ENCODE assay signal across 15 cellular contexts in the genomic region with DNA sequence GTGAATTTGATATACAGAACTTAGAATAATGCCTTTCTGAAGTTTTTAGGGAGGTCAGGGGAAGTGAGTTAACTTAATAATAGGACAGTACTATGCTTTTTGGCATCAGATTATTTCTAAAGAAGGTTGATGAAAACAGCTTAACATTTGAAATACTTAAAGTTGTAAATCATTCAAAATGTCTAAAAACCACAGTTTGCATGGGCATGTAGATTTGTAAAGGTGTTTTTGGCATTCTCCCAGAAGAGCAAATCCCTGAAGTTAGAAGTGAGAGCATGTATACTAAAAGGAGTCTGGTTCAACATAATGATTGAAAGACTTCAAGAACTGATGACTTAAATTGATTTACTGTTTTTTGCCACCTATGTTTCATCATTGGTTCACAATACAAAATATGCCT.
A peak's percentile ranks its signal among the peaks of the same experiment; 100 is the strongest.
DNase-seq lines count a peak whose midpoint lies in the region; ATAC-seq and TF ChIP-seq lines count a peak whose summit lies in the region.
"Had no signal": no experiment of that assay in that cellular context is flagged by ENCODE, and none has a peak within 500 bp of the region (broad histone marks: within the 10 kb centered on the region; RNA-seq: fewer than 3 reads in every experiment).

No MANE protein-coding gene starts in this region.

- no peaks in the 10 kb centered on the region for H3K9me3 Mint-ChIP-seq in activated naive CD4-positive, alpha-beta T cell treated with anti-CD3 and anti-CD28 coated beads, Interleukin-2, amount 50 U/mL, for 24 hours
- no peaks in the 10 kb centered on the region for H3K9me3 Mint-ChIP-seq in effector memory CD8-positive, alpha-beta T cell
- H3K9me3 Mint-ChIP-seq in stimulated activated naive CD8-positive, alpha-beta T cell treated with anti-CD3 and anti-CD28 coated beads, Interleukin-15, amount 100 ng/mL, for 72 hours, result no peaks in the 10 kb centered on the region
- H3K9me3 Mint-ChIP-seq: nephron had no signal

- peaks cover 59% of the 10 kb centered on the region for H3K4me1 Mint-ChIP-seq in activated naive CD4-positive, alpha-beta T cell treated with anti-CD3 and anti-CD28 coated beads, Interleukin-2, amount 50 U/mL, for 24 hours
- H3K4me1 Mint-ChIP-seq in effector memory CD8-positive, alpha-beta T cell (ENCODE audit: low read depth in 2 of 2), result peaks cover 19 to 39% of the 10 kb centered on the region in 2 donors
- peaks cover 46% of the 10 kb centered on the region for H3K4me1 Mint-ChIP-seq in stimulated activated naive CD8-positive, alpha-beta T cell treated with anti-CD3 and anti-CD28 coated beads, Interleukin-15, amount 100 ng/mL, for 72 hours

- H3K27ac ChIP-seq in RWPE1, result peak overlapping the region; percentile 92
- H3K27ac ChIP-seq: lower lobe of right lung had no signal

- POLR2A ChIA-PET in RWPE1 (lab: Yijun Ruan, JAX; ENCODE audit: low non-redundant PET), result no interaction called here

- no peak for DNase-seq in activated naive CD4-positive, alpha-beta T cell (lab: John Stamatoyannopoulos, UW)
- DNase-seq in RWPE1 (ENCODE audit: low spot score) (no peak), NCI-H510A (lab: John Stamatoyannopoulos, UW) (no peak), AG08396 (ENCODE audit: low spot score) (no peak), NCI-H524 treated with DMSO at 0.1 percent for 48 hours (lab: John Stamatoyannopoulos, UW) (no peak)
- DNase-seq in effector memory CD8-positive, alpha-beta T cell, result no peak
- DNase-seq in stimulated activated naive CD8-positive, alpha-beta T cell treated with anti-CD3 and anti-CD28 coated beads, Interleukin-15, amount 100 ng/mL, for 72 hours, result no peak
- DNase-seq: amniotic stem cell, BE2C, H7, lower lobe of right lung, NCI-H187, NCI-H446 treated with DMSO at 0.1 percent for 48 hours had no signal

- CTCF ChIA-PET in RWPE1 (lab: Yijun Ruan, JAX), result no interaction called here

- peak overlapping the region; percentile 41 for H3K4me3 Mint-ChIP-seq in activated naive CD4-positive, alpha-beta T cell treated with anti-CD3 and anti-CD28 coated beads, Interleukin-2, amount 50 U/mL, for 24 hours
- peak overlapping the region; percentile 42 to 100 for H3K4me3 Mint-ChIP-seq in effector memory CD8-positive, alpha-beta T cell
- H3K4me3 Mint-ChIP-seq in stimulated activated naive CD8-positive, alpha-beta T cell treated with anti-CD3 and anti-CD28 coated beads, Interleukin-15, amount 100 ng/mL, for 72 hours, result peak overlapping the region; percentile 35 to 55
- H3K4me3 Mint-ChIP-seq: nephron had no signal

- H3K27me3 Mint-ChIP-seq in activated naive CD4-positive, alpha-beta T cell treated with anti-CD3 and anti-CD28 coated beads, Interleukin-2, amount 50 U/mL, for 24 hours, result no peaks in the 10 kb centered on the region
- H3K27me3 Mint-ChIP-seq in effector memory CD8-positive, alpha-beta T cell, result no peaks in the 10 kb centered on the region
- no peaks in the 10 kb centered on the region for H3K27me3 Mint-ChIP-seq in stimulated activated naive CD8-positive, alpha-beta T cell treated with anti-CD3 and anti-CD28 coated beads, Interleukin-15, amount 100 ng/mL, for 72 hours

- ATAC-seq in effector memory CD8-positive, alpha-beta T cell (replicated peaks), result no peak
- no peak for ATAC-seq in stimulated activated naive CD8-positive, alpha-beta T cell treated with anti-CD3 and anti-CD28 coated beads, Interleukin-15, amount 100 ng/mL, for 72 hours
- ATAC-seq: lower lobe of right lung had no signal

- no peak overlapping the region for H3K27ac Mint-ChIP-seq in activated naive CD4-positive, alpha-beta T cell treated with anti-CD3 and anti-CD28 coated beads, Interleukin-2, amount 50 U/mL, for 24 hours
- H3K27ac Mint-ChIP-seq in effector memory CD8-positive, alpha-beta T cell, result peak overlapping the region; percentile 73 to 86
- H3K27ac Mint-ChIP-seq in stimulated activated naive CD8-positive, alpha-beta T cell treated with anti-CD3 and anti-CD28 coated beads, Interleukin-15, amount 100 ng/mL, for 72 hours, result peak overlapping the region in 1 of 2 donors; percentile 74
- H3K27ac Mint-ChIP-seq: nephron had no signal

- H3K36me3 Mint-ChIP-seq in activated naive CD4-positive, alpha-beta T cell treated with anti-CD3 and anti-CD28 coated beads, Interleukin-2, amount 50 U/mL, for 24 hours, result peaks cover 23% of the 10 kb centered on the region
- H3K36me3 Mint-ChIP-seq in effector memory CD8-positive, alpha-beta T cell (ENCODE audit: insufficient read depth), result peaks cover 58% of the 10 kb centered on the region

- no peak for TF ChIP-seq CTCF in RWPE1 (conservative IDR thresholded peaks at IDR 0.05; ENCODE audit: low read depth)
